16 cellular contexts compared by ENCODE assay signal in the genomic region with DNA sequence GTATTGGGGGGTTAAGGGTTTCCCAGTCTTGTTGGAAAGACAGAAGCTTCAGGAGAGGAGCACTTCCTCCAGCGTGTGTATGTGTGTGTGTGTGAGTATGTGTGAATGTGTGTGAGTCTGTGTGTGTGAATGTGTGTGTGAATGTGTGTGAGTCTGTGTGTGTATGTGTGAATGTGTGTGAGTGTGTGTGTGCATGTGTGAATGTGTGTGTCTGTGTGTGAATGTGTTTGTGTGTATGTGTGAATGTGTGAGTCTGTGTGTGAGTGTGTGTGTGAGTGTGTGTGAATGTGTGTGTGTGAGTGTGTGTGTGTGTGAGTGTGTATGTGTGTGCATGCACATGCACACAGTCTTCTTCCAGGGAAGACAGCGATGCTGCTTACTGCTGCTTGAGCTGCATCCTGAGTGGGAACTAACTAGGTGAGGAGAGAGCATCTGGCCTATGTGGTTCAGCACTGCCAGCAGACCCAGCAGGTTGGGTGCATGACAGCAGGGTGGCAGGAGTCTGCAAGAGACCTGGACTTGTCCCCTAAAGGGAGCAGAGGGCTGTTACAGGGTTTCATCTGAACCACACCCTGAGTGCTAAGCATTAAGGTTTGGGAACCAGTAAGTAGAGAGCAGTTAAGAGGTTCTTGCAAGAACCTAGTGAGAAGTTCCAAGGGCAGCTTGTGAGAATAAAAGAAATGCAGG. TPM values are rescaled to one million over a fixed set of nuclear protein-coding genes. Genes with fewer than 3 reads are reported as not detected.
DNase-seq lines count a peak whose midpoint lies in the region; ATAC-seq, FAIRE-seq and TF ChIP-seq lines count a peak whose summit lies in the region.
"Had no signal": no experiment of that assay in that cellular context is flagged by ENCODE, and none has a peak within 500 bp of the region (broad histone marks: within the 10 kb centered on the region; RNA-seq: fewer than 3 reads in every experiment).

No MANE protein-coding gene starts in this region.

- H3K27me3 ChIP-seq in H9 (ENCODE audit: insufficient read depth, low read length) (no peaks in the 10 kb centered on the region), mesenchymal stem cell (ENCODE audit: control insufficient read depth in 1 of 2, insufficient read depth in 1 of 2, low read length in 2 of 2) (no peaks in the 10 kb centered on the region), colonic mucosa (no peaks in the 10 kb centered on the region)
- H3K27me3 ChIP-seq: esophagus squamous epithelium had no signal

- DNase-seq in A549 (ENCODE audit: low read depth in 1 of 2, low spot score in 1 of 2) (peak in 1 of 2 experiments; percentile 53), H9 (no peak), mesenchymal stem cell (no peak), NK-92 (lab: John Stamatoyannopoulos, UW; ENCODE audit: unreplicated experiment) (no peak), colonic mucosa (no peak), NCI-H2081 treated with DMSO at 0.1 percent for 48 hours (lab: John Stamatoyannopoulos, UW) (no peak)
- peak; percentile 32 to 44 for DNase-seq in activated T-cell treated with anti-CD3 and anti-CD28 coated beads, Interleukin-2, amount 50 U/mL, for 48 hours
- DNase-seq: central memory CD4-positive, alpha-beta T cell; esophagus squamous epithelium; midbrain; psoas muscle; stimulated activated CD4-positive, alpha-beta T cell treated with anti-CD3 and anti-CD28 coated beads, Interleukin-2, amount 100 ng/mL, for 24 hours; stimulated activated naive CD4-positive, alpha-beta T cell treated with Interleukin-2 at 50 U/mL for 16 hours; T-helper 9 cell had no signal

- H4K8ac ChIP-seq in H9 (replicated peaks; ENCODE audit: insufficient read length, low read depth, low read length) (no peak overlapping the region), mesenchymal stem cell (ENCODE audit: low read length) (no peak overlapping the region)

- H3K36me3 Mint-ChIP-seq in H9 (ENCODE audit: insufficient read depth in 1 of 3, low read depth in 3 of 3): no peaks in the 10 kb centered on the region; a peak in 1 of 7 replicates

- H4K91ac ChIP-seq in H9 (ENCODE audit: insufficient read length, low read depth, low read length) (no peak overlapping the region), mesenchymal stem cell (ENCODE audit: low read length) (peak overlapping the region; percentile 36)

- H3K23ac ChIP-seq in H9 (ENCODE audit: insufficient read length, low read depth, low read length) (no peak overlapping the region), mesenchymal stem cell (ENCODE audit: low read length in 2 of 2) (no peak overlapping the region)

- TF ChIP-seq EP300 in A549 (IDR thresholded peaks at IDR 0.05): no peak

- H3K4ac ChIP-seq in H9 (ENCODE audit: low read depth, low read length) (no peak overlapping the region), mesenchymal stem cell (ENCODE audit: low read depth in 1 of 2, low read length in 2 of 2) (no peak overlapping the region)

- POLR2A ChIA-PET in A549 (lab: Yijun Ruan, JAX): interaction anchor here (0.9 kb wide), 1 partner anchor 177 kb away, joined by 3 read pairs; a partner anchor contains a TSS

- peak overlapping the region; percentile 4 to 97 (median 37); a peak in 5 of 7 replicates for H3K27ac Mint-ChIP-seq in H9

- H2BK15ac ChIP-seq in H9 (ENCODE audit: low read depth, low read length): no peak overlapping the region
- H2BK15ac ChIP-seq in mesenchymal stem cell (ENCODE audit: low read depth, poor library complexity, severe bottlenecking): no peak overlapping the region

- no peak overlapping the region for H2BK12ac ChIP-seq in H9 (ENCODE audit: insufficient read length, low read depth, low read length)
- no peak overlapping the region for H2BK12ac ChIP-seq in mesenchymal stem cell (ENCODE audit: low read length in 2 of 2)

- H3K4me3 Mint-ChIP-seq in H9: peak overlapping the region; percentile 7 to 24; a peak in 3 of 5 replicates

- ATAC-seq in A549 (no peak; a peak in 1 of 6 replicates), GM21381 (IDR thresholded peaks at IDR 0.05; ENCODE audit: unreplicated experiment) (no peak)
- ATAC-seq: psoas muscle had no signal

- H3K27ac ChIP-seq in A549 (peak overlapping the region; percentile 95 to 97), H9 (ENCODE audit: insufficient read length, low read depth, low read length) (no peak overlapping the region), mesenchymal stem cell (ENCODE audit: low read length, poor library complexity, severe bottlenecking) (no peak overlapping the region), colonic mucosa (no peak overlapping the region)
- H3K27ac ChIP-seq: esophagus squamous epithelium, psoas muscle had no signal

- H3K4me2 ChIP-seq in A549 (peak overlapping the region; percentile 44), H9 (ENCODE audit: insufficient read depth, insufficient read length, low read length) (no peak overlapping the region), mesenchymal stem cell (ENCODE audit: low read length, poor library complexity, severe bottlenecking) (no peak overlapping the region)

- TF ChIP-seq CTCF in A549 (IDR thresholded peaks at IDR 0.05) (no peak), H9 (conservative IDR thresholded peaks at IDR 0.05) (no peak), colonic mucosa (IDR thresholded peaks at IDR 0.05) (no peak)

- no peak for TF ChIP-seq POLR2A in A549 (IDR thresholded peaks at IDR 0.05; ENCODE audit: low read length)

- H2BK120ac ChIP-seq in H9 (ENCODE audit: low read depth, low read length, poor library complexity, severe bottlenecking) (no peak overlapping the region), mesenchymal stem cell (ENCODE audit: low read depth, low read length) (no peak overlapping the region)

- CTCF ChIA-PET in A549 (lab: Yijun Ruan, JAX): interaction anchor here (1.2 to 3.7 kb wide), 4 partner anchors 79 to 178 kb away, joined by 3 to 20 read pairs (median 6); a partner anchor contains a TSS

- H3K79me1 ChIP-seq in H9 (ENCODE audit: insufficient read depth, low read depth, low read length, poor library complexity, severe bottlenecking): no peaks in the 10 kb centered on the region
- H3K79me1 ChIP-seq in mesenchymal stem cell (replicated peaks; ENCODE audit: low read length, poor library complexity, severe bottlenecking): no peaks in the 10 kb centered on the region

- H2AFZ ChIP-seq in H9 (ENCODE audit: low read length) (no peak overlapping the region), mesenchymal stem cell (ENCODE audit: low read depth, low read length) (no peak overlapping the region)

- no peak for TF ChIP-seq RAD21 in A549 (conservative IDR thresholded peaks at IDR 0.05 in 1 of 2, IDR thresholded peaks at IDR 0.05 in 1 of 2)

- H2AK5ac ChIP-seq in H9 (ENCODE audit: insufficient read length, low read length): no peak overlapping the region
- H2AK5ac ChIP-seq in mesenchymal stem cell (ENCODE audit: low read length, severe bottlenecking): no peak overlapping the region

- FAIRE-seq in A549 (lab: Jason Lieb, UNC): no peak
- FAIRE-seq: G401.6 had no signal

- H2BK5ac ChIP-seq in H9 (ENCODE audit: insufficient read length, low read length) (no peak overlapping the region), mesenchymal stem cell (ENCODE audit: low read depth, low read length, poor library complexity, severe bottlenecking) (no peak overlapping the region)

- H3K4me1 ChIP-seq in A549 (peaks cover 79% of the 10 kb centered on the region), H9 (ENCODE audit: insufficient read depth, low read length) (peaks cover 17% of the 10 kb centered on the region; the same call in 1 of the 2 replicates), mesenchymal stem cell (ENCODE audit: control insufficient read depth, insufficient read depth, low read depth, low read length) (peaks cover 20% of the 10 kb centered on the region), colonic mucosa (no peaks in the 10 kb centered on the region)
- H3K4me1 ChIP-seq: psoas muscle had no signal

- H3K4me1 Mint-ChIP-seq in H9: peaks cover 47 to 48% of the 10 kb centered on the region in 2 experiments

- H4K5ac ChIP-seq in H9 (ENCODE audit: insufficient read length, low read depth, low read length): no peak overlapping the region

- H3K9me3 Mint-ChIP-seq in H9: no peaks in the 10 kb centered on the region

- H3K27me3 Mint-ChIP-seq in H9 (ENCODE audit: low read depth): peaks cover 1% of the 10 kb centered on the region

- no peak overlapping the region for H3T11ph ChIP-seq in H9 (ENCODE audit: low read length)

- no peak overlapping the region for H3K14ac ChIP-seq in H9 (ENCODE audit: insufficient read depth, low read length)
- H3K14ac ChIP-seq in mesenchymal stem cell (ENCODE audit: low read length in 2 of 2): no peak overlapping the region

- H4K20me1 ChIP-seq in H9 (ENCODE audit: control insufficient read depth, insufficient read depth, insufficient read length): no peaks in the 10 kb centered on the region

- H3K79me2 ChIP-seq in H9 (ENCODE audit: insufficient read depth, low read length): no peaks in the 10 kb centered on the region

- peaks cover 3% of the 10 kb centered on the region for H3K23me2 ChIP-seq in H9 (ENCODE audit: insufficient read length, low read depth, low read length, poor library complexity, severe bottlenecking)

- no peak overlapping the region for H3K56ac ChIP-seq in H9 (ENCODE audit: insufficient read length, low read depth, low read length)

- 51% methylated on average over 2 of the region's 2 CpGs for WGBS in A549 (ENCODE audit: missing lambda C conversion rate)
- no CpG with 5 or more reads among the region's 2 CpGs for WGBS in H9 (ENCODE audit: extremely low coverage, insufficient read length, low lambda C conversion rate)
- 68% methylated on average over 2 of the region's 2 CpGs for WGBS in mesenchymal stem cell

- H3K4me3 ChIP-seq in A549: no peak overlapping the region
- H3K4me3 ChIP-seq in mesenchymal stem cell (ENCODE audit: insufficient read depth in 1 of 2, low read depth in 1 of 2, low read length in 2 of 2): no peak overlapping the region
- H3K4me3 ChIP-seq in colonic mucosa: no peak overlapping the region
- H3K4me3 ChIP-seq: esophagus squamous epithelium, psoas muscle had no signal

- no peak overlapping the region for H2BK20ac ChIP-seq in H9 (ENCODE audit: low read depth, low read length, poor library complexity, severe bottlenecking)

- no peak overlapping the region for H3K18ac ChIP-seq in H9 (ENCODE audit: insufficient read length, low read depth, low read length)
- peak overlapping the region in 1 of 2 experiments; percentile 25 for H3K18ac ChIP-seq in mesenchymal stem cell (ENCODE audit: low read depth in 1 of 2, low read length in 2 of 2)

- intact Hi-C loops in colonic mucosa (cut with DNase I): no loop called here

- no peak overlapping the region for H3K9ac ChIP-seq in H9 (ENCODE audit: extremely low read depth, insufficient read length, low read length)
- H3K9ac ChIP-seq in mesenchymal stem cell (ENCODE audit: low read length): no peak overlapping the region
- H3K9ac ChIP-seq in colonic mucosa (ENCODE audit: low read depth in 2 of 2, low read length in 2 of 2): no peak overlapping the region

- H3K36me3 ChIP-seq in mesenchymal stem cell (ENCODE audit: control insufficient read depth in 1 of 2, insufficient read depth in 2 of 2, low read depth in 1 of 2, low read length in 2 of 2) (no peaks in the 10 kb centered on the region), colonic mucosa (no peaks in the 10 kb centered on the region)

- no peaks in the 10 kb centered on the region for H3K9me3 ChIP-seq in A549
- H3K9me3 ChIP-seq in H9 (ENCODE audit: control insufficient read depth, low read depth, low read length): no peaks in the 10 kb centered on the region
- H3K9me3 ChIP-seq in mesenchymal stem cell (ENCODE audit: control insufficient read depth, low read length): no peaks in the 10 kb centered on the region
- H3K9me3 ChIP-seq in colonic mucosa: no peaks in the 10 kb centered on the region
- H3K9me3 ChIP-seq: esophagus squamous epithelium, psoas muscle had no signal

RNA-seq across cellular contexts. Expression of a gene that starts 22.7 kb away (rescaled TPM):
- polyA plus RNA-seq in A549 (2011; rRNA removed): 112 TPM in 2 replicates
- 233 and 294 TPM in 2 replicates for polyA plus RNA-seq in A549 (2012; cell fraction: cytosol; rRNA removed)
- polyA plus RNA-seq in A549 (2012; cell fraction: nucleus; rRNA removed): 237 and 312 TPM in 2 replicates
- 213 to 228 TPM (median 215 TPM) in 3 replicates for polyA plus RNA-seq in A549 (2017; fragmentation: RNase III; extraction: RNeasy Plus Mini Kit Qiagen cat#74134 plus additional on column Dnase treatment)
- 107 and 161 TPM in 2 replicates for polyA minus RNA-seq in A549 (2011; rRNA and poly(A)+ RNA removed)
- total RNA-seq in H9 (2021): 24.2 and 25.3 TPM in 2 replicates
- 84.5 TPM for polyA plus RNA-seq in mesenchymal stem cell (2013, experiment 1 of 2)
- polyA plus RNA-seq in mesenchymal stem cell (2013, experiment 2 of 2): 80.3 TPM
- total RNA-seq in colonic mucosa: 10 to 100 TPM; 86.2 to 92.3 TPM

RNA-seq across cellular contexts. Expression of a gene that starts 43.0 kb away (rescaled TPM):
- polyA plus RNA-seq in A549 (2011; rRNA removed) (28.8 and 38.7 TPM in 2 replicates), A549 (2017; fragmentation: RNase III; extraction: RNeasy Plus Mini Kit Qiagen cat#74134 plus additional on column Dnase treatment) (60.9 to 66.9 TPM (median 61.8 TPM) in 3 replicates)
- 51.6 and 57.2 TPM in 2 replicates for polyA plus RNA-seq in A549 (2012; cell fraction: cytosol; rRNA removed)
- 60.1 and 67.8 TPM in 2 replicates for polyA plus RNA-seq in A549 (2012; cell fraction: nucleus; rRNA removed)
- 40.0 and 41.5 TPM in 2 replicates for polyA minus RNA-seq in A549 (2011; rRNA and poly(A)+ RNA removed)
- total RNA-seq in H9 (2021) (71.1 and 74.2 TPM in 2 replicates), colonic mucosa (10 to 100 TPM; 10.4 to 16.4 TPM)
- 11.3 TPM for polyA plus RNA-seq in mesenchymal stem cell (2013, experiment 1 of 2)
- polyA plus RNA-seq in mesenchymal stem cell (2013, experiment 2 of 2): 11.6 TPM

RNA-seq across cellular contexts. Expression of a gene that starts 43.4 kb away (rescaled TPM):
- polyA plus RNA-seq in A549 (2011; rRNA removed): 29.3 and 32.9 TPM in 2 replicates
- 17.7 and 19.1 TPM in 2 replicates for polyA plus RNA-seq in A549 (2012; cell fraction: cytosol; rRNA removed)
- 15.8 and 17.8 TPM in 2 replicates for polyA plus RNA-seq in A549 (2012; cell fraction: nucleus; rRNA removed)
- 18.4 to 21.0 TPM (median 19.0 TPM) in 3 replicates for polyA plus RNA-seq in A549 (2017; fragmentation: RNase III; extraction: RNeasy Plus Mini Kit Qiagen cat#74134 plus additional on column Dnase treatment)
- 34.0 and 36.5 TPM in 2 replicates for polyA minus RNA-seq in A549 (2011; rRNA and poly(A)+ RNA removed)
- 28.9 and 29.9 TPM in 2 replicates for total RNA-seq in H9 (2021)
- 13.5 TPM for polyA plus RNA-seq in mesenchymal stem cell (2013, experiment 1 of 2)
- 13.6 TPM for polyA plus RNA-seq in mesenchymal stem cell (2013, experiment 2 of 2)
- 10 to 100 TPM; 15.0 to 22.9 TPM for total RNA-seq in colonic mucosa

Comparison
In these comparisons a context has a peak if more than half of its experiments do, and no peak if none do; other contexts are left out.
1. DNase-seq: peak in activated T-cell treated with anti-CD3 and anti-CD28 coated beads, Interleukin-2, amount 50 U/mL, for 48 hours (2 of 2); none in H9 (single experiment), mesenchymal stem cell (single experiment), NK-92 (single experiment), colonic mucosa (single experiment) and NCI-H2081 treated with DMSO at 0.1 percent for 48 hours (single experiment).
2. H3K27ac ChIP-seq: peak in A549 (2 of 2); none in H9 (single experiment), mesenchymal stem cell (single experiment) and colonic mucosa (single experiment).